In the genomic region with DNA sequence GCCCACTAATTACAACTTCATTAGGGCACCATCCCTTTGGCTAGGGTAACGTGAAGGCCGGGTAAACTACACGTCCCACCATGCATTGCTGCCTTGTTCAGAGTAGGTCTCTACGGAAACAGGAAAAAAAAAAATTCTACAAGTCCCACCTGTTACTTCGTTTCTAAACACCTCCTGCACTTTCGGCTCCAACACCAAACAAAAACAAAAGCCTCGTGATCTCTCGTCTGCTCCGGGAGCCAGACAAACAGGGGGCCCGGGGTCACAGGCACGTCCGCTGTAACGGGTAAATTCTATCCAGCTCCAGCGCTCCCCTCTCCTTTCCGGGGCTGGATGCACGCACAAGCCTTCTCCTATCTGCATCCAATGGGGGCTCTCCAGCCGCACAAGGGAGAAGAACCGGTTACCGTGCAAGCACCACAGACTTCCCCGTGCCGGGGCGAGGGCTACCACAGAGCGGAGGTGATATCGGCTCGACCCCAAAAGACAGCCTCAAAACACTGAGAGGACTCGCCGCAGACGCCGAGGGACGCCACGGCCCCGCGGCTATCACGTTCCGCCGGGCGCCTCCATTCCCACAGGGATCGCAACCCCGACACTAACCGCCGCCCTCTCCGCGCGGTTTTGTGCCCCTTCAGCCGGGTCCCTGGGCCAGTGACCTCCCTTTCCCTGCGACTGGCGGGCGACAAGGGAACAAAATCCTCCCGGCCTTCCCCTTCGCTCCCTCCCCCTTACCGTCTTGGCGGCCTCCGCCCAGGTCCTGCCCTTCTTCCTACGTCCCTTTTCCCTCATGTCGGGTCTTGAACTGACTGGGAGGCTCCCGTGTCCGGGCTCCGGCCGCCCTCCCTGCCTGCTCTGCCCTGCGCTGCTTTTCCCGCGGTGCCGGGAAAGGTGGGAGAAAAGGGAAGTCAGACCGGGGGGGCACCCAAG, we compare ENCODE assay signal across 1 cellular context.
TF ChIP-seq lines count a peak whose summit lies in the region.

No MANE protein-coding gene starts in this region.

TF ChIP-seq in K562, 482 proteins besides CTCF, POLR2A, EP300 and RAD21 (continued from another document and continues in another):
- TF ChIP-seq, protein P1, sequence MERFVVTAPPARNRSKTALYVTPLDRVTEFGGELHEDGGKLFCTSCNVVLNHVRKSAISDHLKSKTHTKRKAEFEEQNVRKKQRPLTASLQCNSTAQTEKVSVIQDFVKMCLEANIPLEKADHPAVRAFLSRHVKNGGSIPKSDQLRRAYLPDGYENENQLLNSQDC (CRISPR knock-in tag; IDR thresholded peaks at IDR 0.05) = no peak
- TF ChIP-seq, protein P2, sequence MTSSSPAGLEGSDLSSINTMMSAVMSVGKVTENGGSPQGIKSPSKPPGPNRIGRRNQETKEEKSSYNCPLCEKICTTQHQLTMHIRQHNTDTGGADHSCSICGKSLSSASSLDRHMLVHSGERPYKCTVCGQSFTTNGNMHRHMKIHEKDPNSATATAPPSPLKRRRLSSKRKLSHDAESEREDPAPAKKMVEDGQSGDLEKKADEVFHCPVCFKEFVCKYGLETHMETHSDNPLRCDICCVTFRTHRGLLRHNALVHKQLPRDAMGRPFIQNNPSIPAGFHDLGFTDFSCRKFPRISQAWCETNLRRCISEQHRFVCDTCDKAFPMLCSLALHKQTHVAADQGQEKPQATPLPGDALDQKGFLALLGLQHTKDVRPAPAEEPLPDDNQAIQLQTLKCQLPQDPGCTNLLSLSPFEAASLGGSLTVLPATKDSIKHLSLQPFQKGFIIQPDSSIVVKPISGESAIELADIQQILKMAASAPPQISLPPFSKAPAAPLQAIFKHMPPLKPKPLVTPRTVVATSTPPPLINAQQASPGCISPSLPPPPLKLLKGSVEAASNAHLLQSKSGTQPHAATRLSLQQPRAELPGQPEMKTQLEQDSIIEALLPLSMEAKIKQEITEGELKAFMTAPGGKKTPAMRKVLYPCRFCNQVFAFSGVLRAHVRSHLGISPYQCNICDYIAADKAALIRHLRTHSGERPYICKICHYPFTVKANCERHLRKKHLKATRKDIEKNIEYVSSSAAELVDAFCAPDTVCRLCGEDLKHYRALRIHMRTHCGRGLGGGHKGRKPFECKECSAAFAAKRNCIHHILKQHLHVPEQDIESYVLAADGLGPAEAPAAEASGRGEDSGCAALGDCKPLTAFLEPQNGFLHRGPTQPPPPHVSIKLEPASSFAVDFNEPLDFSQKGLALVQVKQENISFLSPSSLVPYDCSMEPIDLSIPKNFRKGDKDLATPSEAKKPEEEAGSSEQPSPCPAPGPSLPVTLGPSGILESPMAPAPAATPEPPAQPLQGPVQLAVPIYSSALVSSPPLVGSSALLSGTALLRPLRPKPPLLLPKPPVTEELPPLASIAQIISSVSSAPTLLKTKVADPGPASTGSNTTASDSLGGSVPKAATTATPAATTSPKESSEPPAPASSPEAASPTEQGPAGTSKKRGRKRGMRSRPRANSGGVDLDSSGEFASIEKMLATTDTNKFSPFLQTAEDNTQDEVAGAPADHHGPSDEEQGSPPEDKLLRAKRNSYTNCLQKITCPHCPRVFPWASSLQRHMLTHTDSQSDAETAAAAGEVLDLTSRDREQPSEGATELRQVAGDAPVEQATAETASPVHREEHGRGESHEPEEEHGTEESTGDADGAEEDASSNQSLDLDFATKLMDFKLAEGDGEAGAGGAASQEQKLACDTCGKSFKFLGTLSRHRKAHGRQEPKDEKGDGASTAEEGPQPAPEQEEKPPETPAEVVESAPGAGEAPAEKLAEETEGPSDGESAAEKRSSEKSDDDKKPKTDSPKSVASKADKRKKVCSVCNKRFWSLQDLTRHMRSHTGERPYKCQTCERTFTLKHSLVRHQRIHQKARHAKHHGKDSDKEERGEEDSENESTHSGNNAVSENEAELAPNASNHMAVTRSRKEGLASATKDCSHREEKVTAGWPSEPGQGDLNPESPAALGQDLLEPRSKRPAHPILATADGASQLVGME (CRISPR knock-in tag; IDR thresholded peaks at IDR 0.05) = no peak
- TF ChIP-seq RBBP5 (IDR thresholded peaks at IDR 0.05; ENCODE audit: borderline replicate concordance, insufficient read depth, low read length, poor library complexity, severe bottlenecking) (peak; percentile 81), HDGF (IDR thresholded peaks at IDR 0.05) (no peak), PPARD (CRISPR knock-in tag; IDR thresholded peaks at IDR 0.05) (no peak), ZNF133 (CRISPR knock-in tag; IDR thresholded peaks at IDR 0.05) (no peak), TAF1 (IDR thresholded peaks at IDR 0.05; ENCODE audit: control insufficient read depth, extremely low read depth, insufficient read depth, low read length, severe bottlenecking) (no peak), ZNF3 (CRISPR knock-in tag; IDR thresholded peaks at IDR 0.05) (no peak), RBFOX2 (IDR thresholded peaks at IDR 0.05; ENCODE audit: low read depth, low read length) (peak; percentile 97), GTF2A2 (tag; IDR thresholded peaks at IDR 0.05) (no peak), EP400 (IDR thresholded peaks at IDR 0.05) (peak; percentile 68), NBN (IDR thresholded peaks at IDR 0.05; ENCODE audit: low read depth) (peak; percentile 13), ZNF146 (CRISPR knock-in tag; IDR thresholded peaks at IDR 0.05; ENCODE audit: unreplicated experiment) (peak; percentile 26), PURB (CRISPR knock-in tag; IDR thresholded peaks at IDR 0.05; ENCODE audit: low read depth) (no peak), MCM2 (IDR thresholded peaks at IDR 0.05; ENCODE audit: low read depth) (no peak), TCF7 (IDR thresholded peaks at IDR 0.05; ENCODE audit: borderline replicate concordance) (no peak), COPS2 (conservative IDR thresholded peaks at IDR 0.05) (no peak), DACH1 (IDR thresholded peaks at IDR 0.05; ENCODE audit: partially characterized antibody) (no peak), XRCC5 (IDR thresholded peaks at IDR 0.05; ENCODE audit: low read depth, low read length) (0 out of 2 replicates have a peak, but pooled peaks have one; percentile 40), TBL1XR1 (IDR thresholded peaks at IDR 0.05; ENCODE audit: low read length in 2 of 2) (no peak; a peak in 1 of 4 replicates), SLC30A9 (CRISPR knock-in tag; IDR thresholded peaks at IDR 0.05) (no peak), ZBED1 (IDR thresholded peaks at IDR 0.05) (no peak), ATF1 (CRISPR knock-in tag; IDR thresholded peaks at IDR 0.05) (no peak), ATF1 (tag; IDR thresholded peaks at IDR 0.05) (peak; percentile 69), MCM7 (IDR thresholded peaks at IDR 0.05) (no peak), MAFG (tag; conservative IDR thresholded peaks at IDR 0.05) (no peak), ZNF57 (CRISPR knock-in tag; IDR thresholded peaks at IDR 0.05) (no peak), ELF4 (CRISPR knock-in tag; IDR thresholded peaks at IDR 0.05) (no peak), FUS (optimal IDR thresholded peaks at IDR 0.05; ENCODE audit: low read depth, low read length) (no peak), U2AF1 (optimal IDR thresholded peaks at IDR 0.05; ENCODE audit: low read depth, low read length) (no peak), HDAC8 (tag; IDR thresholded peaks at IDR 0.05) (no peak), U2AF2 (optimal IDR thresholded peaks at IDR 0.05; ENCODE audit: low read depth, low read length) (no peak), CBX5 (IDR thresholded peaks at IDR 0.05; ENCODE audit: borderline replicate concordance, low read depth) (no peak), ZNF282 (CRISPR knock-in tag; IDR thresholded peaks at IDR 0.05) (no peak), BDP1 (IDR thresholded peaks at IDR 0.05; ENCODE audit: insufficient read depth, insufficient read length) (no peak), ZNF263 (CRISPR knock-in tag; IDR thresholded peaks at IDR 0.05; ENCODE audit: borderline replicate concordance) (no peak)
- TF ChIP-seq, protein P3, sequence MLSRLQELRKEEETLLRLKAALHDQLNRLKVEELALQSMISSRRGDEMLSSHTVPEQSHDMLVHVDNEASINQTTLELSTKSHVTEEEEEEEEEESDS (CRISPR knock-in tag; IDR thresholded peaks at IDR 0.05) = no peak
- TF ChIP-seq, protein P4, sequence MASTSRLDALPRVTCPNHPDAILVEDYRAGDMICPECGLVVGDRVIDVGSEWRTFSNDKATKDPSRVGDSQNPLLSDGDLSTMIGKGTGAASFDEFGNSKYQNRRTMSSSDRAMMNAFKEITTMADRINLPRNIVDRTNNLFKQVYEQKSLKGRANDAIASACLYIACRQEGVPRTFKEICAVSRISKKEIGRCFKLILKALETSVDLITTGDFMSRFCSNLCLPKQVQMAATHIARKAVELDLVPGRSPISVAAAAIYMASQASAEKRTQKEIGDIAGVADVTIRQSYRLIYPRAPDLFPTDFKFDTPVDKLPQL (IDR thresholded peaks at IDR 0.05; ENCODE audit: extremely low read depth, insufficient read length) = no peak
- TF ChIP-seq, protein P5, sequence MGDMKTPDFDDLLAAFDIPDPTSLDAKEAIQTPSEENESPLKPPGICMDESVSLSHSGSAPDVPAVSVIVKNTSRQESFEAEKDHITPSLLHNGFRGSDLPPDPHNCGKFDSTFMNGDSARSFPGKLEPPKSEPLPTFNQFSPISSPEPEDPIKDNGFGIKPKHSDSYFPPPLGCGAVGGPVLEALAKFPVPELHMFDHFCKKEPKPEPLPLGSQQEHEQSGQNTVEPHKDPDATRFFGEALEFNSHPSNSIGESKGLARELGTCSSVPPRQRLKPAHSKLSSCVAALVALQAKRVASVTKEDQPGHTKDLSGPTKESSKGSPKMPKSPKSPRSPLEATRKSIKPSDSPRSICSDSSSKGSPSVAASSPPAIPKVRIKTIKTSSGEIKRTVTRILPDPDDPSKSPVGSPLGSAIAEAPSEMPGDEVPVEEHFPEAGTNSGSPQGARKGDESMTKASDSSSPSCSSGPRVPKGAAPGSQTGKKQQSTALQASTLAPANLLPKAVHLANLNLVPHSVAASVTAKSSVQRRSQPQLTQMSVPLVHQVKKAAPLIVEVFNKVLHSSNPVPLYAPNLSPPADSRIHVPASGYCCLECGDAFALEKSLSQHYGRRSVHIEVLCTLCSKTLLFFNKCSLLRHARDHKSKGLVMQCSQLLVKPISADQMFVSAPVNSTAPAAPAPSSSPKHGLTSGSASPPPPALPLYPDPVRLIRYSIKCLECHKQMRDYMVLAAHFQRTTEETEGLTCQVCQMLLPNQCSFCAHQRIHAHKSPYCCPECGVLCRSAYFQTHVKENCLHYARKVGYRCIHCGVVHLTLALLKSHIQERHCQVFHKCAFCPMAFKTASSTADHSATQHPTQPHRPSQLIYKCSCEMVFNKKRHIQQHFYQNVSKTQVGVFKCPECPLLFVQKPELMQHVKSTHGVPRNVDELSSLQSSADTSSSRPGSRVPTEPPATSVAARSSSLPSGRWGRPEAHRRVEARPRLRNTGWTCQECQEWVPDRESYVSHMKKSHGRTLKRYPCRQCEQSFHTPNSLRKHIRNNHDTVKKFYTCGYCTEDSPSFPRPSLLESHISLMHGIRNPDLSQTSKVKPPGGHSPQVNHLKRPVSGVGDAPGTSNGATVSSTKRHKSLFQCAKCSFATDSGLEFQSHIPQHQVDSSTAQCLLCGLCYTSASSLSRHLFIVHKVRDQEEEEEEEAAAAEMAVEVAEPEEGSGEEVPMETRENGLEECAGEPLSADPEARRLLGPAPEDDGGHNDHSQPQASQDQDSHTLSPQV (IDR thresholded peaks at IDR 0.05) = no peak
- TF ChIP-seq, protein P6, sequence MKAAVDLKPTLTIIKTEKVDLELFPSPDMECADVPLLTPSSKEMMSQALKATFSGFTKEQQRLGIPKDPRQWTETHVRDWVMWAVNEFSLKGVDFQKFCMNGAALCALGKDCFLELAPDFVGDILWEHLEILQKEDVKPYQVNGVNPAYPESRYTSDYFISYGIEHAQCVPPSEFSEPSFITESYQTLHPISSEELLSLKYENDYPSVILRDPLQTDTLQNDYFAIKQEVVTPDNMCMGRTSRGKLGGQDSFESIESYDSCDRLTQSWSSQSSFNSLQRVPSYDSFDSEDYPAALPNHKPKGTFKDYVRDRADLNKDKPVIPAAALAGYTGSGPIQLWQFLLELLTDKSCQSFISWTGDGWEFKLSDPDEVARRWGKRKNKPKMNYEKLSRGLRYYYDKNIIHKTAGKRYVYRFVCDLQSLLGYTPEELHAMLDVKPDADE (conservative IDR thresholded peaks at IDR 0.05; ENCODE audit: control insufficient read depth, low read depth, low read length) = peak; percentile 1; the same call in 1 of the 2 replicates
- TF ChIP-seq, protein P7, sequence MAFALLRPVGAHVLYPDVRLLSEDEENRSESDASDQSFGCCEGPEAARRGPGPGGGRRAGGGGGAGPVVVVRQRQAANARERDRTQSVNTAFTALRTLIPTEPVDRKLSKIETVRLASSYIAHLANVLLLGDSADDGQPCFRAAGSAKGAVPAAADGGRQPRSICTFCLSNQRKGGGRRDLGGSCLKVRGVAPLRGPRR (CRISPR knock-in tag; IDR thresholded peaks at IDR 0.05) = no peak
- TF ChIP-seq, protein P8, sequence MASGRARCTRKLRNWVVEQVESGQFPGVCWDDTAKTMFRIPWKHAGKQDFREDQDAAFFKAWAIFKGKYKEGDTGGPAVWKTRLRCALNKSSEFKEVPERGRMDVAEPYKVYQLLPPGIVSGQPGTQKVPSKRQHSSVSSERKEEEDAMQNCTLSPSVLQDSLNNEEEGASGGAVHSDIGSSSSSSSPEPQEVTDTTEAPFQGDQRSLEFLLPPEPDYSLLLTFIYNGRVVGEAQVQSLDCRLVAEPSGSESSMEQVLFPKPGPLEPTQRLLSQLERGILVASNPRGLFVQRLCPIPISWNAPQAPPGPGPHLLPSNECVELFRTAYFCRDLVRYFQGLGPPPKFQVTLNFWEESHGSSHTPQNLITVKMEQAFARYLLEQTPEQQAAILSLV (tag; IDR thresholded peaks at IDR 0.05) = no peak
- TF ChIP-seq, protein P9, sequence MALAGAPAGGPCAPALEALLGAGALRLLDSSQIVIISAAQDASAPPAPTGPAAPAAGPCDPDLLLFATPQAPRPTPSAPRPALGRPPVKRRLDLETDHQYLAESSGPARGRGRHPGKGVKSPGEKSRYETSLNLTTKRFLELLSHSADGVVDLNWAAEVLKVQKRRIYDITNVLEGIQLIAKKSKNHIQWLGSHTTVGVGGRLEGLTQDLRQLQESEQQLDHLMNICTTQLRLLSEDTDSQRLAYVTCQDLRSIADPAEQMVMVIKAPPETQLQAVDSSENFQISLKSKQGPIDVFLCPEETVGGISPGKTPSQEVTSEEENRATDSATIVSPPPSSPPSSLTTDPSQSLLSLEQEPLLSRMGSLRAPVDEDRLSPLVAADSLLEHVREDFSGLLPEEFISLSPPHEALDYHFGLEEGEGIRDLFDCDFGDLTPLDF (CRISPR knock-in tag; IDR thresholded peaks at IDR 0.05) = no peak; the same call in 1 of the 2 replicates
- TF ChIP-seq, protein P10, sequence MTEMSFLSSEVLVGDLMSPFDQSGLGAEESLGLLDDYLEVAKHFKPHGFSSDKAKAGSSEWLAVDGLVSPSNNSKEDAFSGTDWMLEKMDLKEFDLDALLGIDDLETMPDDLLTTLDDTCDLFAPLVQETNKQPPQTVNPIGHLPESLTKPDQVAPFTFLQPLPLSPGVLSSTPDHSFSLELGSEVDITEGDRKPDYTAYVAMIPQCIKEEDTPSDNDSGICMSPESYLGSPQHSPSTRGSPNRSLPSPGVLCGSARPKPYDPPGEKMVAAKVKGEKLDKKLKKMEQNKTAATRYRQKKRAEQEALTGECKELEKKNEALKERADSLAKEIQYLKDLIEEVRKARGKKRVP (CRISPR knock-in tag; IDR thresholded peaks at IDR 0.05) = no peak
- TF ChIP-seq, protein P11, sequence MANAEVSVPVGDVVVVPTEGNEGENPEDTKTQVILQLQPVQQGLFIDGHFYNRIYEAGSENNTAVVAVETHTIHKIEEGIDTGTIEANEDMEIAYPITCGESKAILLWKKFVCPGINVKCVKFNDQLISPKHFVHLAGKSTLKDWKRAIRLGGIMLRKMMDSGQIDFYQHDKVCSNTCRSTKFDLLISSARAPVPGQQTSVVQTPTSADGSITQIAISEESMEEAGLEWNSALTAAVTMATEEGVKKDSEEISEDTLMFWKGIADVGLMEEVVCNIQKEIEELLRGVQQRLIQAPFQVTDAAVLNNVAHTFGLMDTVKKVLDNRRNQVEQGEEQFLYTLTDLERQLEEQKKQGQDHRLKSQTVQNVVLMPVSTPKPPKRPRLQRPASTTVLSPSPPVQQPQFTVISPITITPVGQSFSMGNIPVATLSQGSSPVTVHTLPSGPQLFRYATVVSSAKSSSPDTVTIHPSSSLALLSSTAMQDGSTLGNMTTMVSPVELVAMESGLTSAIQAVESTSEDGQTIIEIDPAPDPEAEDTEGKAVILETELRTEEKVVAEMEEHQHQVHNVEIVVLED (CRISPR knock-in tag; IDR thresholded peaks at IDR 0.05) = no peak
